In the genomic region with DNA sequence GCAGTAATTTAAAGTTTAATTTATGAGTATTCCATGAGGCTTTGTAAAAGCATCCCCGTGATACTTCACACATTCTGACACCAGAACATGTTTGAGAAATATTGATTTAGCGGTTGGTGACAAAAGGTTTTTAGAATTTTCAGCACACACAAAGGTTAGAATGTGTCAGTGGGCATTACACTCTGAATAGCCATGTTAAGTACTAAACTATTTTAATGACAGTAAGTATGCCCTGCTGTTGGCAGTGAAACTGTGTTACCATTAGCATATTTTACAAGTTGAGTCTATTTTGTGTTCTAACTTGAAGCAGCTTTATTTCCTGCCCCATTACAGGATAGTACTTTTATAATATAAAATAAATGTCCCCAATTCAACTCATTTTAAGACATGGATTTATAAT, we compare ENCODE assay signal across 24 cellular contexts.
"Had no signal": no experiment of that assay in that cellular context is flagged by ENCODE, and none has a peak within 500 bp of the region (broad histone marks: within the 10 kb centered on the region; RNA-seq: fewer than 3 reads in every experiment).

No MANE protein-coding gene starts in this region.

- DNase-seq: activated CD4-positive, alpha-beta memory T cell treated with anti-CD3 and anti-CD28 coated beads, Interleukin-2, amount 10 ng/mL, durations not matched to agents 7 days and 5 days; activated CD4-positive, alpha-beta T cell treated with anti-CD3 and anti-CD28 coated beads for 36 hours; activated CD4-positive, alpha-beta T cell treated with anti-CD3 and anti-CD28 coated beads, Interleukin-2, amount 50 U/mL, for 1 hour; activated CD8-positive, alpha-beta memory T cell treated with anti-CD3 and anti-CD28 coated beads for 24 hours; activated CD8-positive, alpha-beta memory T cell treated with anti-CD3 and anti-CD28 coated beads, Interleukin-2, amount 10 ng/mL, durations not matched to agents 7 days and 5 days; activated effector memory CD4-positive, alpha-beta T cell treated with anti-CD3 and anti-CD28 coated beads, Interleukin-2, amount 50 U/mL, for 16 hours; activated naive CD4-positive, alpha-beta T cell; activated naive CD4-positive, alpha-beta T cell treated with anti-CD3 and anti-CD28 coated beads, Interleukin-2, amount 50 U/mL, for 16 hours; activated naive CD8-positive, alpha-beta T cell treated with anti-CD3 and anti-CD28 coated beads for 36 hours; activated T-cell treated with anti-CD3 and anti-CD28 coated beads, Interleukin-2, amount 50 U/mL, for 1 hour; activated T-cell treated with anti-CD3 and anti-CD28 coated beads, Interleukin-2, amount 50 U/mL, for 72 hours; amniotic stem cell; aorta; central memory CD4-positive, alpha-beta T cell; Karpas-422; KBM-7; NCI-H1105; NCI-H1417 treated with DMSO at 0.1 percent for 48 hours; NCI-H187 treated with DMSO at 0.1 percent for 48 hours; NCI-H2081 treated with DMSO at 0.1 percent for 48 hours; NCI-H345; NCI-H524 treated with DMSO at 0.1 percent for 48 hours; SHP77; SK-N-SH had no signal
